In the genomic region with DNA sequence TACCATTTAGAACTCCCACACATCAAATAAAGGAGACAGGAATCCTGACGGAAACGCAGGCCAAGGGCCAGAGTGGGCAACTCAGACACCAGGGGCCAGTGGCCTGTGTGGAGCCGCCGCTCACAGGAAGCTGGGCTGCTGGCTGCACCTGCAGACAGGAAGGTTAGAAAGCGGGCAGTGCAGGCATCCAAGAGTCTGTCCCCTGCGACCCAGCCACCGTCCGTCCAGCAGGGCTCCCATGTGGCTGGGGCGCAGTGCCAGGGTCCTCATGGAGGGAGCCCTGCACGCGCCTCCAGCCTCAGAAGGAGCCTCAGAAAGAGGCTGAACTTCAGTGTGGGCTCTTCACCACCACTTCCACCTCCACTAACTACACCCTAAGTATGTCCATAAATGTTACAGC, we compare ENCODE assay signal across 29 cellular contexts.
"Had no signal": no experiment of that assay in that cellular context is flagged by ENCODE, and none has a peak within 500 bp of the region (broad histone marks: within the 10 kb centered on the region; RNA-seq: fewer than 3 reads in every experiment).

No MANE protein-coding gene starts in this region.

- H3K4me3 ChIP-seq: adrenal gland, body of pancreas, dorsolateral prefrontal cortex had no signal

- H3K27ac ChIP-seq: adrenal gland, body of pancreas, dorsolateral prefrontal cortex had no signal

- H3K27me3 ChIP-seq: adrenal gland, body of pancreas, dorsolateral prefrontal cortex had no signal

- H3K4me1 ChIP-seq: adrenal gland, body of pancreas had no signal

- DNase-seq: activated CD4-positive, alpha-beta memory T cell treated with anti-CD3 and anti-CD28 coated beads for 36 hours; activated CD4-positive, alpha-beta T cell treated with anti-CD3 and anti-CD28 coated beads for 36 hours; activated CD4-positive, alpha-beta T cell treated with anti-CD3 and anti-CD28 coated beads, Interleukin-2, amount 10 ng/mL, durations not matched to agents 24 days and 14 days; activated CD4-positive, CD25-positive, alpha-beta regulatory T cell; activated CD4-positive, CD25-positive, alpha-beta regulatory T cell treated with anti-CD3 and anti-CD28 coated beads, Interleukin-2, amount 50 U/mL, for 72 hours; activated CD8-positive, alpha-beta memory T cell treated with anti-CD3 and anti-CD28 coated beads, Interleukin-2, amount 10 ng/mL, durations not matched to agents 7 days and 5 days; activated CD8-positive, alpha-beta memory T cell treated with anti-CD3 and anti-CD28 coated beads, Interleukin-2, amount 50 U/mL, for 4 hours; activated CD8-positive, alpha-beta T cell treated with anti-CD3 and anti-CD28 coated beads, Interleukin-2, amount 10 ng/mL, durations not matched to agents 7 days and 5 days; activated effector memory CD4-positive, alpha-beta T cell treated with anti-CD3 and anti-CD28 coated beads, Interleukin-2, amount 50 U/mL, for 16 hours; activated naive CD4-positive, alpha-beta T cell treated with anti-CD3 and anti-CD28 coated beads for 36 hours; activated naive CD8-positive, alpha-beta T cell treated with anti-CD3 and anti-CD28 coated beads for 36 hours; activated naive CD8-positive, alpha-beta T cell treated with anti-CD3 and anti-CD28 coated beads, Interleukin-2, amount 50 U/mL, for 24 hours; activated T-cell treated with anti-CD3 and anti-CD28 coated beads, Interleukin-2, amount 50 U/mL, for 1 hour; activated T-cell treated with anti-CD3 and anti-CD28 coated beads, Interleukin-2, amount 50 U/mL, for 48 hours; adrenal gland; amygdala; aorta; body of pancreas; caudate nucleus; cortex of kidney; dorsolateral prefrontal cortex; effector memory CD4-positive, alpha-beta T cell; endodermal cell; foreskin fibroblast; head of caudate nucleus; T-helper 1 cell; T-helper 17 cell; T1000 had no signal

- H3K9me3 ChIP-seq: adrenal gland, body of pancreas had no signal

- ATAC-seq: activated CD4-positive, alpha-beta T cell treated with anti-CD3 and anti-CD28 coated beads for 36 hours; activated CD8-positive, alpha-beta memory T cell treated with anti-CD3 and anti-CD28 coated beads, Interleukin-2, amount 10 ng/mL, durations not matched to agents 7 days and 5 days; activated CD8-positive, alpha-beta T cell treated with anti-CD3 and anti-CD28 coated beads, Interleukin-2, amount 10 ng/mL, durations not matched to agents 7 days and 5 days; activated naive CD8-positive, alpha-beta T cell treated with anti-CD3 and anti-CD28 coated beads, Interleukin-2, amount 50 U/mL, for 24 hours; body of pancreas; esophagus mucosa; T-helper 17 cell had no signal
